ENCODE assay signal across 13 cellular contexts in genomic region chr18:77118256-77119090, GRCh38. TPM values are rescaled to one million over a fixed set of nuclear protein-coding genes. Genes with fewer than 3 reads are reported as not detected.
DNase-seq lines count a peak whose midpoint lies in the region; ATAC-seq, FAIRE-seq and TF ChIP-seq lines count a peak whose summit lies in the region.
"Had no signal": no experiment of that assay in that cellular context is flagged by ENCODE, and none has a peak within 500 bp of the region (broad histone marks: within the 10 kb centered on the region; RNA-seq: fewer than 3 reads in every experiment).

No MANE protein-coding gene starts in this region.

- H2AFZ ChIP-seq in H1 (ENCODE audit: low read length): no peak overlapping the region

- peak overlapping the region; percentile 26; the same call in 1 of the 2 replicates for H3K27ac ChIP-seq in RWPE1
- no peak overlapping the region for H3K27ac ChIP-seq in H1 (ENCODE audit: low read depth, low read length)
- peak overlapping the region; percentile 26 to 60 (median 46) for H3K27ac ChIP-seq in gastrocnemius medialis
- H3K27ac ChIP-seq in small intestine (ENCODE audit: low read depth in 1 of 2, low read length in 1 of 2): no peak overlapping the region
- H3K27ac ChIP-seq: prostate gland had no signal

- no peak for TF ChIP-seq EP300 in H1 (IDR thresholded peaks at IDR 0.05; ENCODE audit: borderline replicate concordance in 1 of 2, low read depth in 2 of 2, low read length in 2 of 2)

- peaks cover 5% of the 10 kb centered on the region; the same call in 1 of the 2 replicates for H3K23me2 ChIP-seq in H1 (ENCODE audit: low read depth, low read length)

- H3K4me3 ChIP-seq in H1 (ENCODE audit: extremely low read depth in 1 of 4, insufficient read depth in 2 of 4, low read depth in 3 of 4, low read length in 4 of 4) (no peak overlapping the region), gastrocnemius medialis (no peak overlapping the region), small intestine (ENCODE audit: low read depth in 1 of 2, low read length in 2 of 2) (no peak overlapping the region)
- H3K4me3 ChIP-seq: prostate gland had no signal

- TF ChIP-seq POLR2A in H1 (IDR thresholded peaks at IDR 0.05; ENCODE audit: control extremely low read depth in 1 of 2, low read depth in 2 of 2, low read length in 2 of 2) (no peak), gastrocnemius medialis (IDR thresholded peaks at IDR 0.05) (no peak)

- H2BK120ac ChIP-seq in H1 (replicated peaks; ENCODE audit: low read depth, low read length): no peak overlapping the region

- POLR2A ChIA-PET in RWPE1 (lab: Yijun Ruan, JAX; ENCODE audit: low non-redundant PET): no interaction called here
- POLR2A ChIA-PET in H1 (lab: Charles Lee; ENCODE audit: partially characterized antibody): no interaction called here

- peaks cover 58% of the 10 kb centered on the region for H3K36me3 Mint-ChIP-seq in activated CD8-positive, alpha-beta memory T cell treated with anti-CD3 and anti-CD28 coated beads, Interleukin-2, amount 10 ng/mL, durations not matched to agents 7 days and 5 days

- H2BK20ac ChIP-seq in H1 (ENCODE audit: low read length): peak overlapping the region; percentile 23; the same call in 1 of the 2 replicates

- H3K36me3 ChIP-seq in H1 (ENCODE audit: control insufficient read depth in 2 of 4, insufficient read depth in 4 of 4, low read length in 3 of 4) (no peaks in the 10 kb centered on the region), gastrocnemius medialis (no peaks in the 10 kb centered on the region), small intestine (ENCODE audit: control insufficient read depth in 2 of 2, insufficient read depth in 2 of 2, low read length in 2 of 2) (no peaks in the 10 kb centered on the region)
- H3K36me3 ChIP-seq: prostate gland had no signal

- H3K18ac ChIP-seq in H1 (ENCODE audit: extremely low read depth, low read length): peak overlapping the region; percentile 34; the same call in 1 of the 2 replicates

- in situ Hi-C loops in gastrocnemius medialis (cut with MboI; ENCODE audit: low sequenced_read_pairs in 4 of 4): no loop called here

- DNase-seq in activated CD8-positive, alpha-beta memory T cell treated with anti-CD3 and anti-CD28 coated beads for 24 hours: peak; percentile 56
- no peak for DNase-seq in activated CD8-positive, alpha-beta memory T cell treated with anti-CD3 and anti-CD28 coated beads, Interleukin-2, amount 10 ng/mL, durations not matched to agents 7 days and 5 days
- DNase-seq in RWPE1 (ENCODE audit: low spot score) (no peak), H1 (ENCODE audit: low read depth in 1 of 2, low spot score in 2 of 2) (no peak), gastrocnemius medialis (no peak), small intestine (no peak), NCI-H226 (no peak)
- DNase-seq: activated CD4-positive, alpha-beta T cell treated with anti-CD3 and anti-CD28 coated beads, Interleukin-2, amount 50 U/mL, for 1 hour; midbrain; NCI-H1092 had no signal

- peaks cover 67% of the 10 kb centered on the region for H3K4me1 Mint-ChIP-seq in activated CD8-positive, alpha-beta memory T cell treated with anti-CD3 and anti-CD28 coated beads, Interleukin-2, amount 10 ng/mL, durations not matched to agents 7 days and 5 days

- H4K5ac ChIP-seq in H1 (ENCODE audit: insufficient read length, low read depth, low read length): no peak overlapping the region

- H3K27ac Mint-ChIP-seq in activated CD8-positive, alpha-beta memory T cell treated with anti-CD3 and anti-CD28 coated beads, Interleukin-2, amount 10 ng/mL, durations not matched to agents 7 days and 5 days: no peak overlapping the region

- H3K79me2 ChIP-seq in H1 (ENCODE audit: control insufficient read depth in 1 of 2, insufficient read depth in 2 of 2, low read length in 2 of 2): peaks cover 0 to 4% of the 10 kb centered on the region in 2 experiments; a peak in 1 of 4 replicates

- H2BK5ac ChIP-seq in H1 (ENCODE audit: low read depth, low read length): peak overlapping the region; percentile 79

- TF ChIP-seq CTCF in RWPE1 (conservative IDR thresholded peaks at IDR 0.05; ENCODE audit: low read depth) (no peak), H1 (IDR thresholded peaks at IDR 0.05; ENCODE audit: control extremely low read depth in 1 of 3, insufficient read depth in 1 of 3, low read depth in 1 of 3, low read length in 3 of 3) (no peak), gastrocnemius medialis (IDR thresholded peaks at IDR 0.05 in 4 of 5, conservative IDR thresholded peaks at IDR 0.05 in 1 of 5) (no peak)

- H3K9me3 ChIP-seq in H1 (ENCODE audit: insufficient read depth in 2 of 2, low read depth in 1 of 2, low read length in 1 of 2) (no peaks in the 10 kb centered on the region), gastrocnemius medialis (no peaks in the 10 kb centered on the region), small intestine (ENCODE audit: control insufficient read depth, low read depth) (no peaks in the 10 kb centered on the region)
- H3K9me3 ChIP-seq: prostate gland had no signal

- no peaks in the 10 kb centered on the region for H3K9me3 Mint-ChIP-seq in activated CD8-positive, alpha-beta memory T cell treated with anti-CD3 and anti-CD28 coated beads, Interleukin-2, amount 10 ng/mL, durations not matched to agents 7 days and 5 days (ENCODE audit: low read depth)

- peaks cover 0 to 5% (median 2%) of the 10 kb centered on the region in 4 experiments; a peak in 5 of 7 replicates for H3K4me1 ChIP-seq in H1 (replicated peaks in 1 of 4; ENCODE audit: control insufficient read depth in 3 of 4, insufficient read depth in 4 of 4, low read length in 3 of 4)
- H3K4me1 ChIP-seq in gastrocnemius medialis: peaks cover 14 to 62% of the 10 kb centered on the region in 2 donors
- peaks cover 8 to 12% of the 10 kb centered on the region in 2 donors for H3K4me1 ChIP-seq in small intestine (ENCODE audit: control insufficient read depth in 2 of 2, insufficient read depth in 1 of 2, low read depth in 1 of 2, low read length in 1 of 2)

- peaks cover 0 to 7% of the 10 kb centered on the region in 2 experiments for H4K20me1 ChIP-seq in H1 (replicated peaks in 1 of 2; ENCODE audit: control insufficient read depth in 1 of 2, insufficient read depth in 2 of 2, low read length in 2 of 2)

- H4K8ac ChIP-seq in H1 (ENCODE audit: extremely low read depth, insufficient read depth, low read length): no peak overlapping the region; the same call in 1 of the 2 replicates

- no peak for TF ChIP-seq RAD21 in H1 (IDR thresholded peaks at IDR 0.05 in 1 of 2, conservative IDR thresholded peaks at IDR 0.05 in 1 of 2; ENCODE audit: low read depth in 2 of 2, low read length in 2 of 2)

- 88% methylated on average over 11 of the region's 12 CpGs; no CpG with 5 or more reads in 1 of the 2 experiments for WGBS in H1 (ENCODE audit: extremely low coverage in 1 of 2, insufficient coverage in 1 of 2, insufficient read length in 1 of 2, insufficient replicate concordance in 2 of 2, low coverage in 1 of 2, low lambda C conversion rate in 2 of 2, missing lambda C conversion rate in 1 of 2), 2 experiments
- 94 to 99% (median 95%) methylated on average over 11 to 12 of the region's 12 CpGs for WGBS in small intestine, 3 donors

- peaks cover 7% of the 10 kb centered on the region for H3K79me1 ChIP-seq in H1 (ENCODE audit: low read depth, low read length)

- ATAC-seq in activated CD8-positive, alpha-beta memory T cell treated with anti-CD3 and anti-CD28 coated beads, Interleukin-2, amount 10 ng/mL, durations not matched to agents 7 days and 5 days: no peak
- ATAC-seq in gastrocnemius medialis (no peak), GM19455 (IDR thresholded peaks at IDR 0.05; ENCODE audit: unreplicated experiment) (no peak)

- no peak overlapping the region for H3K4me2 ChIP-seq in H1 (ENCODE audit: insufficient read depth in 1 of 2, low read depth in 2 of 2, low read length in 2 of 2)

- H4K91ac ChIP-seq in H1 (replicated peaks; ENCODE audit: insufficient read length, low read length): peak overlapping the region; percentile 89

- CTCF ChIA-PET in activated CD8-positive, alpha-beta memory T cell treated with anti-CD3 and anti-CD28 coated beads, Interleukin-2, amount 10 ng/mL, durations not matched to agents 7 days and 5 days (lab: Charles Lee): no interaction called here
- CTCF ChIA-PET in RWPE1 (lab: Yijun Ruan, JAX) (interaction anchor here (0.6 kb wide), 1 partner anchor 93 kb away, joined by 3 read pairs; no protein-coding TSS in a partner anchor), H1 (lab: Charles Lee; ENCODE audit: partially characterized antibody) (interaction anchor here (0.9 kb wide), 1 partner anchor 134 kb away, joined by 3 read pairs; no protein-coding TSS in a partner anchor)

- peak overlapping the region; percentile 64; the same call in 1 of the 2 replicates for H2BK12ac ChIP-seq in H1 (ENCODE audit: low read depth, low read length)

- intact Hi-C loops in gastrocnemius medialis (cut with DNase I; ENCODE audit: low total_unique reads): no loop called here

- FAIRE-seq in H1 (lab: Jason Lieb, UNC) (no peak), small intestine (lab: Jason Lieb, UNC) (no peak)

- no peak overlapping the region for H3K14ac ChIP-seq in H1 (ENCODE audit: insufficient read length)

- peak overlapping the region; percentile 69; the same call in 1 of the 2 replicates for H2AK5ac ChIP-seq in H1 (ENCODE audit: low read depth, low read length)

- no peaks in the 10 kb centered on the region for H3K27me3 Mint-ChIP-seq in activated CD8-positive, alpha-beta memory T cell treated with anti-CD3 and anti-CD28 coated beads, Interleukin-2, amount 10 ng/mL, durations not matched to agents 7 days and 5 days

- peak overlapping the region; percentile 48; the same call in 1 of the 2 replicates for H2BK15ac ChIP-seq in H1 (ENCODE audit: low read length)

- H3K9ac ChIP-seq in H1 (replicated peaks in 1 of 4; ENCODE audit: extremely low read depth in 1 of 4, low read depth in 3 of 4, low read length in 3 of 4): no peak overlapping the region; a peak in 1 of 7 replicates

- H3K27me3 ChIP-seq in H1 (replicated peaks in 1 of 4; ENCODE audit: control insufficient read depth in 3 of 4, extremely low read depth in 1 of 4, insufficient read depth in 3 of 4, low read length in 3 of 4): no peaks in the 10 kb centered on the region
- no peaks in the 10 kb centered on the region for H3K27me3 ChIP-seq in gastrocnemius medialis
- H3K27me3 ChIP-seq in small intestine (ENCODE audit: control insufficient read depth in 2 of 2, insufficient read depth in 2 of 2, low read length in 2 of 2): no peaks in the 10 kb centered on the region

- H3K56ac ChIP-seq in H1 (replicated peaks; ENCODE audit: insufficient read length, low read depth, low read length): peak overlapping the region; percentile 85

- no peak overlapping the region for H3K23ac ChIP-seq in H1 (ENCODE audit: insufficient read length)

- H3K4ac ChIP-seq in H1 (replicated peaks; ENCODE audit: insufficient read length, low read depth, low read length): peak overlapping the region; percentile 44

- no peak overlapping the region for H3K4me3 Mint-ChIP-seq in activated CD8-positive, alpha-beta memory T cell treated with anti-CD3 and anti-CD28 coated beads, Interleukin-2, amount 10 ng/mL, durations not matched to agents 7 days and 5 days

RNA-seq across cellular contexts. Expression of gene MBP, which starts 14.1 kb away (rescaled TPM):
- total RNA-seq in activated CD8-positive, alpha-beta memory T cell treated with anti-CD3 and anti-CD28 coated beads, Interleukin-2, amount 10 ng/mL, durations not matched to agents 7 days and 5 days: 100 to 1,000 TPM in 1 of 2 experiments, 10 to 100 TPM in 1; 94.7 to 101 TPM
- total RNA-seq in H1 (2021; fragmentation: NEBNext Ultra II Directional; extraction: Animal tissue kit (Norgen Biotek cat#: 25700)): 19.2 and 19.3 TPM in 2 replicates
- 6.8 and 7.7 TPM in 2 replicates for polyA plus RNA-seq in H1 (2011; rRNA removed)
- polyA plus RNA-seq in H1 (2011; cell fraction: cytosol; rRNA removed): 8.9 TPM
- 14.2 TPM for polyA plus RNA-seq in H1 (2011; cell fraction: nucleus; rRNA removed)
- polyA plus RNA-seq in H1 (2012, experiment 1 of 2): 6.1 to 8.2 TPM (median 7.4 TPM) in 4 replicates
- 2.2 TPM for polyA plus RNA-seq in H1 (2012, experiment 2 of 2)
- 13.3 TPM for polyA plus RNA-seq in H1 (2013, experiment 1 of 2)
- polyA plus RNA-seq in H1 (2013, experiment 2 of 2): 12.9 TPM
- 13.3 and 15.9 TPM in 2 replicates for polyA minus RNA-seq in H1 (2011; rRNA and poly(A)+ RNA removed)
- polyA minus RNA-seq in H1 (2011; cell fraction: cytosol; rRNA and poly(A)+ RNA removed): 16.8 TPM
- 11.4 TPM for polyA minus RNA-seq in H1 (2011; cell fraction: nucleus; rRNA and poly(A)+ RNA removed)
- 10 to 100 TPM; 28.6 to 55.0 (median 50.4) TPM for total RNA-seq in gastrocnemius medialis
- polyA plus RNA-seq in small intestine: 10 to 100 TPM; 14.3 to 25.1 (median 20.8) TPM
- total RNA-seq: A673 had no signal

Comparison
In these comparisons a context has a peak if more than half of its experiments do, and no peak if none do; other contexts are left out.
1. H3K27ac ChIP-seq: peak in RWPE1 (single experiment) and gastrocnemius medialis (4 of 4); none in H1 (single experiment) and small intestine (0 of 2).